16 cellular contexts compared by ENCODE assay signal in the genomic region with DNA sequence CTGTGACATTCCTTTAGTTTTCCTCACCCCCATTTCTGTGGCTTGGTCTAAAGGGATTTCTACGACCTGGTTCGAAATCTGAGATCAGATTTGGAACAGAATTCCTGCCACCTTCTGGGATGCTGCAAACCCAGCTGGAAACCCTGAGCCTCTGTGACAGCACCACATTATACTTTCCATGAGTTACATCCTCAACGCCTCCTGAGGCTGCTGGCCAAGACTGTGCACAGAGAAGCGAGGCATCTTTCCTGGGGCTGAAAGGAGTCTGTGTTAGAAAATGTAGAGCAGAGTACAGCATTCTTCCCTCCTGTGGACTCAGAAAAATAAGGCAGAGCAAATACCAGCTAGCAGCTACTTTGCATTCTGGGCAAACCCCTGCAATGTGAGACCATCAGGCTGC.
A peak's percentile ranks its signal among the peaks of the same experiment; 100 is the strongest.
DNase-seq lines count a peak whose midpoint lies in the region; ATAC-seq and TF ChIP-seq lines count a peak whose summit lies in the region.
"Had no signal": no experiment of that assay in that cellular context is flagged by ENCODE, and none has a peak within 500 bp of the region (broad histone marks: within the 10 kb centered on the region; RNA-seq: fewer than 3 reads in every experiment).

No MANE protein-coding gene starts in this region.

- peak overlapping the region; percentile 39 for H3K27ac Mint-ChIP-seq in osteocyte (ENCODE audit: unreplicated experiment)
- no peak overlapping the region for H3K27ac Mint-ChIP-seq in natural killer cell treated with Interleukin-12 subunit alpha and Interleukin-12 subunit beta and Interleukin-15 and Interleukin-18, amount 100 ng/mL, for 72 hours
- no peak overlapping the region for H3K27ac Mint-ChIP-seq in activated T-cell treated with anti-CD3 and anti-CD28 coated beads, Interleukin-2, amount 50 U/mL, for 72 hours

- no peaks in the 10 kb centered on the region for H3K36me3 Mint-ChIP-seq in osteocyte (ENCODE audit: unreplicated experiment)
- H3K36me3 Mint-ChIP-seq in natural killer cell treated with Interleukin-12 subunit alpha and Interleukin-12 subunit beta and Interleukin-15 and Interleukin-18, amount 100 ng/mL, for 72 hours, result no peaks in the 10 kb centered on the region
- H3K36me3 Mint-ChIP-seq in activated T-cell treated with anti-CD3 and anti-CD28 coated beads, Interleukin-2, amount 50 U/mL, for 72 hours (ENCODE audit: insufficient read depth in 2 of 2), result no peaks in the 10 kb centered on the region

- H3K27me3 Mint-ChIP-seq in osteocyte (ENCODE audit: unreplicated experiment), result peaks cover 5% of the 10 kb centered on the region
- H3K27me3 Mint-ChIP-seq in natural killer cell treated with Interleukin-12 subunit alpha and Interleukin-12 subunit beta and Interleukin-15 and Interleukin-18, amount 100 ng/mL, for 72 hours, result no peaks in the 10 kb centered on the region
- H3K27me3 Mint-ChIP-seq in activated T-cell treated with anti-CD3 and anti-CD28 coated beads, Interleukin-2, amount 50 U/mL, for 72 hours (ENCODE audit: low read depth), result no peaks in the 10 kb centered on the region

- ATAC-seq in natural killer cell treated with Interleukin-12 subunit alpha and Interleukin-12 subunit beta and Interleukin-15 and Interleukin-18, amount 100 ng/mL, for 72 hours, result no peak
- ATAC-seq in activated T-cell treated with anti-CD3 and anti-CD28 coated beads, Interleukin-2, amount 50 U/mL, for 72 hours (replicated peaks in 1 of 2), result no peak

- no peak for TF ChIP-seq CTCF in osteocyte (IDR thresholded peaks at IDR 0.05)

- peak overlapping the region; percentile 7 for H3K4me3 Mint-ChIP-seq in osteocyte (ENCODE audit: unreplicated experiment)
- H3K4me3 Mint-ChIP-seq in natural killer cell treated with Interleukin-12 subunit alpha and Interleukin-12 subunit beta and Interleukin-15 and Interleukin-18, amount 100 ng/mL, for 72 hours, result no peak overlapping the region
- H3K4me3 Mint-ChIP-seq in activated T-cell treated with anti-CD3 and anti-CD28 coated beads, Interleukin-2, amount 50 U/mL, for 72 hours, result no peak overlapping the region

- H3K4me1 Mint-ChIP-seq in osteocyte (ENCODE audit: unreplicated experiment), result peaks cover 41% of the 10 kb centered on the region
- no peaks in the 10 kb centered on the region for H3K4me1 Mint-ChIP-seq in natural killer cell treated with Interleukin-12 subunit alpha and Interleukin-12 subunit beta and Interleukin-15 and Interleukin-18, amount 100 ng/mL, for 72 hours (ENCODE audit: low read depth in 2 of 2)
- H3K4me1 Mint-ChIP-seq in activated T-cell treated with anti-CD3 and anti-CD28 coated beads, Interleukin-2, amount 50 U/mL, for 72 hours (ENCODE audit: low read depth), result no peaks in the 10 kb centered on the region

- DNase-seq in EH (ENCODE audit: low read depth), result peak; percentile 8
- peak in 46 of 58 donors; percentile 1 to 75 (median 19) for DNase-seq in anterior cingulate cortex (lab: John Stamatoyannopoulos, UW)
- peak; percentile 14 for DNase-seq in left kidney (ENCODE audit: low read depth, low spot score)
- DNase-seq in osteocyte (ENCODE audit: extremely low spot score, unreplicated experiment), result no peak
- DNase-seq in stimulated activated CD4-positive, alpha-beta T cell treated with anti-CD3 and anti-CD28 coated beads, Interleukin-4, amount 100 ng/mL, for 4 hours, result no peak
- no peak for DNase-seq in natural killer cell treated with Interleukin-12 subunit alpha and Interleukin-12 subunit beta and Interleukin-15 and Interleukin-18, amount 100 ng/mL, for 72 hours (ENCODE audit: low spot score)
- DNase-seq in NCI-H1092 (lab: John Stamatoyannopoulos, UW), result no peak
- no peak for DNase-seq in activated T-cell treated with anti-CD3 and anti-CD28 coated beads, Interleukin-2, amount 50 U/mL, for 72 hours
- DNase-seq: DND-41, GF-D8, GOT3, NCI-H1105, NCI-H1694 treated with DMSO at 0.1 percent for 48 hours, NCI-H2107, NCI-H226, PC-9 had no signal

- H3K9me3 Mint-ChIP-seq in osteocyte (ENCODE audit: unreplicated experiment), result peaks cover 3% of the 10 kb centered on the region
- H3K9me3 Mint-ChIP-seq in natural killer cell treated with Interleukin-12 subunit alpha and Interleukin-12 subunit beta and Interleukin-15 and Interleukin-18, amount 100 ng/mL, for 72 hours, result no peaks in the 10 kb centered on the region
- peaks cover 0 to 1% of the 10 kb centered on the region in 2 donors for H3K9me3 Mint-ChIP-seq in activated T-cell treated with anti-CD3 and anti-CD28 coated beads, Interleukin-2, amount 50 U/mL, for 72 hours

Comparison
In these comparisons a context has a peak if more than half of its experiments do, and no peak if none do; other contexts are left out.
1. DNase-seq: peak in EH (single experiment), anterior cingulate cortex (46 of 58) and left kidney (single experiment); none in osteocyte (single experiment), stimulated activated CD4-positive, alpha-beta T cell treated with anti-CD3 and anti-CD28 coated beads, Interleukin-4, amount 100 ng/mL, for 4 hours (0 of 2), natural killer cell treated with Interleukin-12 subunit alpha and Interleukin-12 subunit beta and Interleukin-15 and Interleukin-18, amount 100 ng/mL, for 72 hours (single experiment), NCI-H1092 (single experiment) and activated T-cell treated with anti-CD3 and anti-CD28 coated beads, Interleukin-2, amount 50 U/mL, for 72 hours (0 of 2).